In genomic region chr2:105815401-105815800, GRCh38 we compare ENCODE assay signal across 11 cellular contexts.
"Had no signal": no experiment of that assay in that cellular context is flagged by ENCODE, and none has a peak within 500 bp of the region (broad histone marks: within the 10 kb centered on the region; RNA-seq: fewer than 3 reads in every experiment).

No MANE protein-coding gene starts in this region.

- DNase-seq: activated CD4-positive, alpha-beta T cell treated with anti-CD3 and anti-CD28 coated beads, Interleukin-2, amount 50 U/mL, for 4 hours; activated CD4-positive, CD25-positive, alpha-beta regulatory T cell; activated CD8-positive, alpha-beta memory T cell treated with anti-CD3 and anti-CD28 coated beads, Interleukin-2, amount 10 ng/mL, durations not matched to agents 7 days and 5 days; endodermal cell; left ventricle myocardium inferior; mucosa of descending colon; stimulated activated CD4-positive, alpha-beta T cell treated with anti-CD3 and anti-CD28 coated beads, Interleukin-1b, Interleukin-23, amount 100 ng/mL, for 48 hours; tibial artery had no signal

- H3K9me3 Mint-ChIP-seq: endodermal cell; natural killer cell treated with Interleukin-12 subunit alpha and Interleukin-12 subunit beta and Interleukin-15 and Interleukin-18, amount 100 ng/mL, for 72 hours; T-helper 2 cell treated with Interferon-gamma antibody and Interleukin-4, amounts not matched to agents 5 μg/mL and 100 μg/mL, for 36 hours had no signal

- H3K27ac Mint-ChIP-seq: activated CD8-positive, alpha-beta memory T cell treated with anti-CD3 and anti-CD28 coated beads, Interleukin-2, amount 10 ng/mL, durations not matched to agents 7 days and 5 days; endodermal cell; T-helper 2 cell treated with Interferon-gamma antibody and Interleukin-4, amounts not matched to agents 5 μg/mL and 100 μg/mL, for 36 hours had no signal

- H3K36me3 ChIP-seq: cardiac muscle cell had no signal

- H3K4me3 ChIP-seq: cardiac muscle cell, left ventricle myocardium inferior, mucosa of descending colon, tibial artery had no signal

- ATAC-seq: activated CD8-positive, alpha-beta memory T cell treated with anti-CD3 and anti-CD28 coated beads, Interleukin-2, amount 10 ng/mL, durations not matched to agents 7 days and 5 days; mucosa of descending colon; natural killer cell treated with Interleukin-12 subunit alpha and Interleukin-12 subunit beta and Interleukin-15 and Interleukin-18, amount 100 ng/mL, for 72 hours had no signal

- H3K27me3 Mint-ChIP-seq: activated CD8-positive, alpha-beta memory T cell treated with anti-CD3 and anti-CD28 coated beads, Interleukin-2, amount 10 ng/mL, durations not matched to agents 7 days and 5 days; natural killer cell treated with Interleukin-12 subunit alpha and Interleukin-12 subunit beta and Interleukin-15 and Interleukin-18, amount 100 ng/mL, for 72 hours had no signal

- H3K27ac ChIP-seq: cardiac muscle cell, left ventricle myocardium inferior had no signal

- H3K9me3 ChIP-seq: left ventricle myocardium inferior, mucosa of descending colon, tibial artery had no signal

- H3K27me3 ChIP-seq: cardiac muscle cell, tibial artery had no signal

- H3K4me3 Mint-ChIP-seq: activated CD8-positive, alpha-beta memory T cell treated with anti-CD3 and anti-CD28 coated beads, Interleukin-2, amount 10 ng/mL, durations not matched to agents 7 days and 5 days; endodermal cell; natural killer cell treated with Interleukin-12 subunit alpha and Interleukin-12 subunit beta and Interleukin-15 and Interleukin-18, amount 100 ng/mL, for 72 hours; T-helper 2 cell treated with Interferon-gamma antibody and Interleukin-4, amounts not matched to agents 5 μg/mL and 100 μg/mL, for 36 hours had no signal
